15 cellular contexts compared by ENCODE assay signal in genomic region chr14:60757617-60758016, GRCh38. TPM values are rescaled to one million over a fixed set of nuclear protein-coding genes. Genes with fewer than 3 reads are reported as not detected.
DNase-seq lines count a peak whose midpoint lies in the region; TF ChIP-seq lines count a peak whose summit lies in the region.
"Had no signal": no experiment of that assay in that cellular context is flagged by ENCODE, and none has a peak within 500 bp of the region (broad histone marks: within the 10 kb centered on the region; RNA-seq: fewer than 3 reads in every experiment).

No MANE protein-coding gene starts in this region.

- H3K27me3 ChIP-seq in H9 (ENCODE audit: insufficient read depth, low read length) (no peaks in the 10 kb centered on the region), esophagus muscularis mucosa (no peaks in the 10 kb centered on the region)

- no peaks in the 10 kb centered on the region for H3K36me3 ChIP-seq in esophagus muscularis mucosa

- no peaks in the 10 kb centered on the region for H3K23me2 ChIP-seq in H9 (ENCODE audit: insufficient read length, low read depth, low read length, poor library complexity, severe bottlenecking)

- H3K4me3 Mint-ChIP-seq in H9 = no peak overlapping the region
- H3K4me3 Mint-ChIP-seq: activated naive CD4-positive, alpha-beta T cell treated with anti-CD3 and anti-CD28 coated beads for 36 hours; CD4-positive, alpha-beta T cell; nephron progenitor cell; stimulated activated naive CD8-positive, alpha-beta T cell treated with anti-CD3 and anti-CD28 coated beads, Interleukin-15, Interleukin-2, amounts not matched to agents 100 ng/mL and 50 ng/mL, for 24 hours had no signal

- in situ Hi-C loops in ACHN (cut with HindIII; ENCODE audit: low pct_ligation_motif_present, low pct_unique_long_range_greater_than_20kb, low sequenced_read_pairs) = no loop called here

- H2AK5ac ChIP-seq in H9 (ENCODE audit: insufficient read length, low read length) = no peak overlapping the region

- POLR2A ChIA-PET in RWPE1 (lab: Yijun Ruan, JAX; ENCODE audit: low non-redundant PET) = no interaction called here

- no peaks in the 10 kb centered on the region for H3K27me3 Mint-ChIP-seq in H9 (ENCODE audit: low read depth)

- H3K4me3 ChIP-seq in fibroblast of pulmonary artery (replicated peaks; ENCODE audit: low read depth, low read length) = no peak overlapping the region
- no peak overlapping the region for H3K4me3 ChIP-seq in esophagus muscularis mucosa

- no peaks in the 10 kb centered on the region for H3K9me3 Mint-ChIP-seq in H9
- H3K9me3 Mint-ChIP-seq: activated naive CD4-positive, alpha-beta T cell treated with anti-CD3 and anti-CD28 coated beads for 36 hours; CD4-positive, alpha-beta T cell; stimulated activated naive CD8-positive, alpha-beta T cell treated with anti-CD3 and anti-CD28 coated beads, Interleukin-15, Interleukin-2, amounts not matched to agents 100 ng/mL and 50 ng/mL, for 24 hours had no signal

- CTCF ChIA-PET in RWPE1 (lab: Yijun Ruan, JAX) = no interaction called here

- H2BK5ac ChIP-seq in H9 (ENCODE audit: insufficient read length, low read length) = no peak overlapping the region

- no peak overlapping the region for H3K14ac ChIP-seq in H9 (ENCODE audit: insufficient read depth, low read length)

- no peaks in the 10 kb centered on the region; a peak in 1 of 7 replicates for H3K36me3 Mint-ChIP-seq in H9 (ENCODE audit: insufficient read depth in 1 of 3, low read depth in 3 of 3)

- no CpG with 5 or more reads among the region's 1 CpG for WGBS in H9 (ENCODE audit: extremely low coverage, insufficient read length, low lambda C conversion rate)
- WGBS in esophagus muscularis mucosa = 83% methylated on average over 1 of the region's 1 CpG

- H3K9me3 ChIP-seq in H9 (ENCODE audit: control insufficient read depth, low read depth, low read length) (no peaks in the 10 kb centered on the region), esophagus muscularis mucosa (no peaks in the 10 kb centered on the region)

- H4K91ac ChIP-seq in H9 (ENCODE audit: insufficient read length, low read depth, low read length) = no peak overlapping the region

- H3K9ac ChIP-seq in H9 (ENCODE audit: extremely low read depth, insufficient read length, low read length) = no peak overlapping the region

- no peaks in the 10 kb centered on the region for H3K79me1 ChIP-seq in H9 (ENCODE audit: insufficient read depth, low read depth, low read length, poor library complexity, severe bottlenecking)

- H3K27ac Mint-ChIP-seq in H9 = peak overlapping the region in 2 of 3 experiments; percentile 24 to 93; a peak in 4 of 7 replicates
- H3K27ac Mint-ChIP-seq: activated naive CD4-positive, alpha-beta T cell treated with anti-CD3 and anti-CD28 coated beads for 36 hours; CD4-positive, alpha-beta T cell; nephron progenitor cell; stimulated activated naive CD8-positive, alpha-beta T cell treated with anti-CD3 and anti-CD28 coated beads, Interleukin-15, Interleukin-2, amounts not matched to agents 100 ng/mL and 50 ng/mL, for 24 hours had no signal

- peaks cover 61 to 67% of the 10 kb centered on the region in 2 experiments for H3K4me1 Mint-ChIP-seq in H9

- H2BK15ac ChIP-seq in H9 (ENCODE audit: low read depth, low read length) = no peak overlapping the region

- no peak for TF ChIP-seq EP300 in esophagus muscularis mucosa (IDR thresholded peaks at IDR 0.05)

- H3K27ac ChIP-seq in H9 (ENCODE audit: insufficient read length, low read depth, low read length) (no peak overlapping the region), RWPE1 (no peak overlapping the region), esophagus muscularis mucosa (replicated peaks in 1 of 4) (no peak overlapping the region)

- no peak overlapping the region for H2BK12ac ChIP-seq in H9 (ENCODE audit: insufficient read length, low read depth, low read length)

- no peaks in the 10 kb centered on the region for H4K20me1 ChIP-seq in H9 (ENCODE audit: control insufficient read depth, insufficient read depth, insufficient read length)

- no peak overlapping the region for H3K4ac ChIP-seq in H9 (ENCODE audit: low read depth, low read length)

- intact Hi-C loops in esophagus muscularis mucosa (cut with DNase I) = no loop called here

- H3K18ac ChIP-seq in H9 (ENCODE audit: insufficient read length, low read depth, low read length) = no peak overlapping the region

- no peak overlapping the region for H3T11ph ChIP-seq in H9 (ENCODE audit: low read length)

- no peak overlapping the region for H4K8ac ChIP-seq in H9 (replicated peaks; ENCODE audit: insufficient read length, low read depth, low read length)

- no peak overlapping the region for H2BK120ac ChIP-seq in H9 (ENCODE audit: low read depth, low read length, poor library complexity, severe bottlenecking)

- no peak overlapping the region for H3K23ac ChIP-seq in H9 (ENCODE audit: insufficient read length, low read depth, low read length)

- no peak overlapping the region for H2BK20ac ChIP-seq in H9 (ENCODE audit: low read depth, low read length, poor library complexity, severe bottlenecking)

- H3K4me2 ChIP-seq in H9 (ENCODE audit: insufficient read depth, insufficient read length, low read length) = no peak overlapping the region

- H2AFZ ChIP-seq in H9 (ENCODE audit: low read length) = no peak overlapping the region

- H3K56ac ChIP-seq in H9 (ENCODE audit: insufficient read length, low read depth, low read length) = no peak overlapping the region

- no peak for TF ChIP-seq POLR2A in esophagus muscularis mucosa (IDR thresholded peaks at IDR 0.05; ENCODE audit: low read depth)

- H3K4me1 ChIP-seq in H9 (ENCODE audit: insufficient read depth, low read length) = peaks cover 3% of the 10 kb centered on the region; the same call in 1 of the 2 replicates
- H3K4me1 ChIP-seq in esophagus muscularis mucosa = peaks cover 0 to 36% (median 17%) of the 10 kb centered on the region in 4 donors

- peak; percentile 6 for DNase-seq in ACHN
- DNase-seq in H9 = no peak
- DNase-seq in RWPE1 (ENCODE audit: low spot score) = peak; percentile 57
- peak; percentile 63 for DNase-seq in fibroblast of pulmonary artery (ENCODE audit: low read depth)
- DNase-seq in stimulated activated CD8-positive, alpha-beta memory T cell treated with anti-CD3 and anti-CD28 coated beads, Interleukin-4, amount 100 ng/mL, for 48 hours = no peak
- DNase-seq in nucleus accumbens (lab: John Stamatoyannopoulos, UW) = no peak
- no peak for DNase-seq in inferior parietal cortex (ENCODE audit: extremely low spot score)
- DNase-seq in esophagus muscularis mucosa (ENCODE audit: extremely low spot score) = no peak
- DNase-seq: activated naive CD4-positive, alpha-beta T cell treated with anti-CD3 and anti-CD28 coated beads for 36 hours; CD4-positive, alpha-beta T cell; effector CD8-positive, alpha-beta T cell; islet precursor cell; NCI-H2081 treated with DMSO at 0.1 percent for 48 hours; nephron progenitor cell had no signal

- TF ChIP-seq CTCF in H9 (conservative IDR thresholded peaks at IDR 0.05) (no peak), RWPE1 (conservative IDR thresholded peaks at IDR 0.05; ENCODE audit: low read depth) (no peak), fibroblast of pulmonary artery (IDR thresholded peaks at IDR 0.05; ENCODE audit: low read length, missing control alignments) (no peak), esophagus muscularis mucosa (IDR thresholded peaks at IDR 0.05) (no peak)

- H3K79me2 ChIP-seq in H9 (ENCODE audit: insufficient read depth, low read length) = peaks cover 4% of the 10 kb centered on the region; the same call in 1 of the 2 replicates

- H4K5ac ChIP-seq in H9 (ENCODE audit: insufficient read length, low read depth, low read length) = no peak overlapping the region

RNA-seq across cellular contexts. Expression of gene MNAT1, which starts 23.1 kb away (rescaled TPM):
- total RNA-seq in H9 (2021) (43.1 and 47.4 TPM in 2 replicates), esophagus muscularis mucosa (10 to 100 TPM; 34.9 to 48.2 (median 38.1) TPM)

RNA-seq across cellular contexts. Expression of gene SIX4, which starts 33.5 kb away (rescaled TPM):
- total RNA-seq in H9 (2021) = 26.5 and 28.9 TPM in 2 replicates
- total RNA-seq in esophagus muscularis mucosa = 1 to 10 TPM; 1.7 to 4.2 (median 2.7) TPM
- total RNA-seq: activated naive CD4-positive, alpha-beta T cell treated with anti-CD3 and anti-CD28 coated beads for 36 hours; CD4-positive, alpha-beta T cell had no signal

Comparison
In these comparisons a context has a peak if more than half of its experiments do, and no peak if none do; other contexts are left out.
1. DNase-seq: peak in ACHN (single experiment), RWPE1 (single experiment) and fibroblast of pulmonary artery (single experiment); none in H9 (single experiment), stimulated activated CD8-positive, alpha-beta memory T cell treated with anti-CD3 and anti-CD28 coated beads, Interleukin-4, amount 100 ng/mL, for 48 hours (single experiment), nucleus accumbens (0 of 56), inferior parietal cortex (single experiment) and esophagus muscularis mucosa (single experiment).